8 cellular contexts compared by ENCODE assay signal in the genomic region with DNA sequence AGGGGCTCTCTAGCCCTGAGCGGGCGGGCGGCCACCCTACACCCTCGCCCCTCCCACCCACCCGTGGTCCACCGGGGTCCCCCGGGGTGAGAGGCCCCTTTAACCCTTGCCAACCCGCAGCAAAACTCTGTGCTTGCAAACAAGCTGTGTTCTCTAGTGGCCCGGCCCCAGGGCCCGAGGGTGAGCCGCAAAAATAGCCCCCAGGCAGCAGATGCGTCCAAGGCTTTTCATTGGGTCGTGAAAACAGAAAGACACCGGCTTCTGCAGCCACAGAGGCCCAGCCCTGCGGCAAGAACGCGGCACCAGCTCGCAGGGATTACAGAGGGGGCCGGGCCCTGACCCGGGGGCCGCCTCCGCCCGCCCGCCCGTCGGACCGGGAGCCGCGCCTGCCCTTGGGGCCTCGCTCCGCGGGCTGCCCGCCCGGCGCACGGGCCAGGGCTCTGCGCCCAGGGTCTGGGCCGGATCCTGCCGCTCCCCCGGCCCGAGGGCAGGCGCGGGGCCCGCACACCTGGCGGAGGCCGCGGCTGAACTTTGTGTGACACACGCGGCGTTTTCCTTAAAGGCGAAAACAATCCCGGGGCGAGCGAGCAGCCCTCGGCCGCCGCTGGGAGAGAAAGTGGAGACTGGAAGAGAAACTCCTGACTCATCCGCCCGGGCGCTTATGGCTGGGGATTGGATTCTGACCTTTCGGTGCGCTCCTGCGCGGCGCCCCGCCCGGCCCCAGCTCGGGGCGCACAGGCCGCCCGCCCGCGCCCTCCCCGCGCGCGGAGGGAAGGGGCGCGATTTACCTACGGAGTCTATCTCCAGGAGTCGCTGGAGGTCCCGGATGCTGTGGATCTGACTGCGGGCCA. TPM values are rescaled to one million over a fixed set of nuclear protein-coding genes. Genes with fewer than 3 reads are reported as not detected.
DNase-seq lines count a peak whose midpoint lies in the region; ATAC-seq, FAIRE-seq and TF ChIP-seq lines count a peak whose summit lies in the region.

No MANE protein-coding gene starts in this region.

- ATAC-seq in SK-N-SH treated with all-trans-retinoic acid at 6 μM for 48 hours (peak; percentile 7; the same call in 1 of the 3 replicates), GM18861 (IDR thresholded peaks at IDR 0.05; ENCODE audit: unreplicated experiment) (no peak)

- in situ Hi-C loops in GM23248 (cut with MboI) = no loop called here

- H3K9ac ChIP-seq in GM23248 (peak overlapping the region; percentile 61), parathyroid adenoma (no peak overlapping the region)

- FAIRE-seq in D721Med (lab: Jason Lieb, UNC) = no peak

- no peaks in the 10 kb centered on the region for H3K9me3 ChIP-seq in GM23248 (ENCODE audit: low read depth)
- no peaks in the 10 kb centered on the region for H3K9me3 ChIP-seq in parathyroid adenoma (ENCODE audit: control insufficient read depth, low read length)

- H3K4me2 ChIP-seq in GM23248 (ENCODE audit: unreplicated experiment) = peak overlapping the region; percentile 86
- peak overlapping the region; percentile 80 for H3K4me2 ChIP-seq in parathyroid adenoma (ENCODE audit: low read length)

- H3K27me3 ChIP-seq in GM23248 (replicated peaks; ENCODE audit: insufficient read depth) (peaks cover 11% of the 10 kb centered on the region), parathyroid adenoma (ENCODE audit: control insufficient read depth, insufficient read depth, low read length) (no peaks in the 10 kb centered on the region)

- H3K4me1 ChIP-seq in GM23248 (ENCODE audit: insufficient read depth) = 0 out of 2 replicates have a peak, but pooled peaks cover 7% of the 10 kb centered on the region
- H3K4me1 ChIP-seq in parathyroid adenoma = peaks cover 5% of the 10 kb centered on the region

- H3K27ac ChIP-seq in GM23248 (peak overlapping the region; percentile 30; the same call in 1 of the 2 replicates), parathyroid adenoma (no peak overlapping the region)

- 4 to 5% methylated on average over 51 to 73 of the region's 83 CpGs for WGBS in GM23248 (ENCODE audit: low coverage in 1 of 2, low lambda C conversion rate in 2 of 2, missing lambda C conversion rate in 2 of 2), 2 experiments

- DNase-seq in GM23248 (peak; percentile 93), fibroblast of the aortic adventitia (ENCODE audit: low read depth) (peak; percentile 74), D721Med (ENCODE audit: insufficient read length, low spot score) (no peak), erythroblast (lab: John Stamatoyannopoulos, UW) (no peak)
- no peak for DNase-seq in NK-92 treated with Interleukin-12 subunit alpha and Interleukin-12 subunit beta, amount 100 ng/mL, for 24 hours (lab: John Stamatoyannopoulos, UW)

- H3K79me2 ChIP-seq in GM23248 (ENCODE audit: insufficient read depth) (no peaks in the 10 kb centered on the region), parathyroid adenoma (no peaks in the 10 kb centered on the region)

- H3K4me3 ChIP-seq in GM23248 (peak overlapping the region; percentile 74), fibroblast of the aortic adventitia (ENCODE audit: low read depth, low read length) (peak overlapping the region; percentile 71), parathyroid adenoma (ENCODE audit: low read depth, low read length) (peak overlapping the region; percentile 40)

- no peak for TF ChIP-seq CTCF in fibroblast of the aortic adventitia (IDR thresholded peaks at IDR 0.05; ENCODE audit: insufficient read depth, low read length)
- TF ChIP-seq CTCF in parathyroid adenoma (IDR thresholded peaks at IDR 0.05) = no peak
- no peak for TF ChIP-seq CTCF in D721Med (IDR thresholded peaks at IDR 0.05; ENCODE audit: insufficient read depth, missing control alignments)

- H2AFZ ChIP-seq in GM23248 = peak overlapping the region; percentile 67
- H2AFZ ChIP-seq in parathyroid adenoma = peak overlapping the region; percentile 46

- no peaks in the 10 kb centered on the region for H3K36me3 ChIP-seq in GM23248 (ENCODE audit: low read depth)
- no peaks in the 10 kb centered on the region for H3K36me3 ChIP-seq in parathyroid adenoma (ENCODE audit: control insufficient read depth, insufficient read depth, low read length)

- no peaks in the 10 kb centered on the region for H3F3A ChIP-seq in GM23248 (ENCODE audit: insufficient read depth)

- no peak for TF ChIP-seq POLR2A in erythroblast (IDR thresholded peaks at IDR 0.05; ENCODE audit: low read length)

- no peaks in the 10 kb centered on the region for H3K9me2 ChIP-seq in GM23248 (ENCODE audit: insufficient read depth)

- no peaks in the 10 kb centered on the region for H4K20me1 ChIP-seq in GM23248 (ENCODE audit: insufficient read depth)

TF ChIP-seq in SK-N-SH treated with all-trans-retinoic acid at 6 μM for 48 hours, 23 proteins besides CTCF, POLR2A, EP300 and RAD21 (continues in another document):
- TF ChIP-seq, protein P1, sequence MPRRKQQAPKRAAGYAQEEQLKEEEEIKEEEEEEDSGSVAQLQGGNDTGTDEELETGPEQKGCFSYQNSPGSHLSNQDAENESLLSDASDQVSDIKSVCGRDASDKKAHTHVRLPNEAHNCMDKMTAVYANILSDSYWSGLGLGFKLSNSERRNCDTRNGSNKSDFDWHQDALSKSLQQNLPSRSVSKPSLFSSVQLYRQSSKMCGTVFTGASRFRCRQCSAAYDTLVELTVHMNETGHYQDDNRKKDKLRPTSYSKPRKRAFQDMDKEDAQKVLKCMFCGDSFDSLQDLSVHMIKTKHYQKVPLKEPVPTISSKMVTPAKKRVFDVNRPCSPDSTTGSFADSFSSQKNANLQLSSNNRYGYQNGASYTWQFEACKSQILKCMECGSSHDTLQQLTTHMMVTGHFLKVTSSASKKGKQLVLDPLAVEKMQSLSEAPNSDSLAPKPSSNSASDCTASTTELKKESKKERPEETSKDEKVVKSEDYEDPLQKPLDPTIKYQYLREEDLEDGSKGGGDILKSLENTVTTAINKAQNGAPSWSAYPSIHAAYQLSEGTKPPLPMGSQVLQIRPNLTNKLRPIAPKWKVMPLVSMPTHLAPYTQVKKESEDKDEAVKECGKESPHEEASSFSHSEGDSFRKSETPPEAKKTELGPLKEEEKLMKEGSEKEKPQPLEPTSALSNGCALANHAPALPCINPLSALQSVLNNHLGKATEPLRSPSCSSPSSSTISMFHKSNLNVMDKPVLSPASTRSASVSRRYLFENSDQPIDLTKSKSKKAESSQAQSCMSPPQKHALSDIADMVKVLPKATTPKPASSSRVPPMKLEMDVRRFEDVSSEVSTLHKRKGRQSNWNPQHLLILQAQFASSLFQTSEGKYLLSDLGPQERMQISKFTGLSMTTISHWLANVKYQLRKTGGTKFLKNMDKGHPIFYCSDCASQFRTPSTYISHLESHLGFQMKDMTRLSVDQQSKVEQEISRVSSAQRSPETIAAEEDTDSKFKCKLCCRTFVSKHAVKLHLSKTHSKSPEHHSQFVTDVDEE (CRISPR knock-in tag; IDR thresholded peaks at IDR 0.05) = no peak
- no peak for TF ChIP-seq CSDC2 (CRISPR knock-in tag; IDR thresholded peaks at IDR 0.05)
- TF ChIP-seq POU6F1 (CRISPR knock-in tag; IDR thresholded peaks at IDR 0.05; ENCODE audit: borderline replicate concordance, low read depth) = no peak
- TF ChIP-seq CSRNP3 (CRISPR knock-in tag; IDR thresholded peaks at IDR 0.05) = no peak
- TF ChIP-seq ZFP3 (CRISPR knock-in tag; IDR thresholded peaks at IDR 0.05) = no peak
- no peak for TF ChIP-seq PATZ1 (CRISPR knock-in tag; IDR thresholded peaks at IDR 0.05; ENCODE audit: borderline replicate concordance)
- no peak for TF ChIP-seq PPARA (CRISPR knock-in tag; IDR thresholded peaks at IDR 0.05; ENCODE audit: borderline replicate concordance)
- TF ChIP-seq BACH2 (CRISPR knock-in tag; IDR thresholded peaks at IDR 0.05; ENCODE audit: borderline replicate concordance) = no peak

RNA-seq across cellular contexts. Expression of gene PDGFA, which starts 2.8 kb away (rescaled TPM):
- 8.4 and 9.4 TPM in 2 replicates for total RNA-seq in GM23248 (2014; rRNA removed; shearing (Covaris generic))
- polyA plus RNA-seq in GM23248 (2016; fragmentation: Nextera tagmentation; extraction: Ambion mirVana) = 4.7 and 5.1 TPM in 2 replicates
- 4.1 and 20.3 TPM in 2 replicates for total RNA-seq in fibroblast of the aortic adventitia (ENCODE audit: low replicate concordance)

Comparison
In these comparisons a context has a peak if more than half of its experiments do, and no peak if none do; other contexts are left out.
1. DNase-seq: peak in GM23248 (single experiment) and fibroblast of the aortic adventitia (single experiment); none in NK-92 treated with Interleukin-12 subunit alpha and Interleukin-12 subunit beta, amount 100 ng/mL, for 24 hours (single experiment), D721Med (single experiment) and erythroblast (0 of 2).
2. Peak in every context shown above with its lines, with median percentiles within 50 percentile points of each other: H3K4me3 ChIP-seq.